ENCODE assay signal across 8 cellular contexts in the genomic region with DNA sequence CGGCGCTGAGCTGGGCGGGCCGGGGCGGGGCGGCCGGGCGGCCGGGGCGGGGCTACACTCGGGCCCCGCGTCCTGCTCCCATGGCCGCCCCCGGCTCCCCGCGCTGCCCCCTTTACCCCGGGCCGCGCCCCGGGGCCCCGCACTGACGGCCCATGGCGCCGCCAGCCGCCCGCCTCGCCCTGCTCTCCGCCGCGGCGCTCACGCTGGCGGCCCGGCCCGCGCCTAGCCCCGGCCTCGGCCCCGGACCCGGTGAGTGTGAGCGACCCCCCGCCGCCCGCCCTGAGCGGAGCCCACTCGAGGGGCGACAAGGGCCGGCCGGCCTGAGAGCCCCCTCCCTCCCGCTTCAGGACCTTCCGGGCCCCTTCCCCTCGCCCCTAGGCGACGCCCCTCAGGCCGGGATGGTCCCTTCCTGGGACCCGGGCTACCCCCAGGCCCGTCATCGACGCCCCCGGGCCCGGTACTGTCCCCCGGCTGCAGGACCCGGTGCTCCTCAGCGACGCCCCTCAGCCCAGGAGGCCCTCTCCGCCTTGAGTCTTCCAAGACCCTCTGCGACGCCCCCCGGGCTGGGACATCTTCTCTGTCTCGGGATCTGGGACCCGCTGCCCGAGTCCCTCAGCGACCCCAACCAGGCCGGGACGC. TPM values are rescaled to one million over a fixed set of nuclear protein-coding genes. Genes with fewer than 3 reads are reported as not detected.
DNase-seq lines count a peak whose midpoint lies in the region; ATAC-seq and TF ChIP-seq lines count a peak whose summit lies in the region.

A gene with protein sequence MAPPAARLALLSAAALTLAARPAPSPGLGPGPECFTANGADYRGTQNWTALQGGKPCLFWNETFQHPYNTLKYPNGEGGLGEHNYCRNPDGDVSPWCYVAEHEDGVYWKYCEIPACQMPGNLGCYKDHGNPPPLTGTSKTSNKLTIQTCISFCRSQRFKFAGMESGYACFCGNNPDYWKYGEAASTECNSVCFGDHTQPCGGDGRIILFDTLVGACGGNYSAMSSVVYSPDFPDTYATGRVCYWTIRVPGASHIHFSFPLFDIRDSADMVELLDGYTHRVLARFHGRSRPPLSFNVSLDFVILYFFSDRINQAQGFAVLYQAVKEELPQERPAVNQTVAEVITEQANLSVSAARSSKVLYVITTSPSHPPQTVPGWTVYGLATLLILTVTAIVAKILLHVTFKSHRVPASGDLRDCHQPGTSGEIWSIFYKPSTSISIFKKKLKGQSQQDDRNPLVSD (plus strand): TSS at position 57 of the 639 bp plus-strand sequence. CDS start 96 bp downstream, at position 153.

- H3K79me2 ChIP-seq in SK-N-SH (ENCODE audit: insufficient read depth) = no peaks in the 10 kb centered on the region

- no peaks in the 10 kb centered on the region for H4K20me1 ChIP-seq in SK-N-SH (ENCODE audit: insufficient read depth)

- no peak for TF ChIP-seq EP300 in SK-N-SH (IDR thresholded peaks at IDR 0.05; ENCODE audit: borderline replicate concordance in 1 of 2, low read depth in 1 of 2, low read length in 1 of 2)

- peak within 1 kb of the TSS; percentile 63 for H3K4me3 Mint-ChIP-seq in activated naive CD8-positive, alpha-beta T cell treated with anti-CD3 and anti-CD28 coated beads, Interleukin-2, amount 50 U/mL, for 24 hours

- TF ChIP-seq CTCF in SK-N-SH (IDR thresholded peaks at IDR 0.05) (no peak), spleen (IDR thresholded peaks at IDR 0.05 in 8 of 11, conservative IDR thresholded peaks at IDR 0.05 in 3 of 11) (no peak)

- intact Hi-C loops in spleen (cut with DNase I; ENCODE audit: low total_unique reads) = no loop called here

- H3K4me2 ChIP-seq in SK-N-SH = peak within 1 kb of the TSS; percentile 95

- ATAC-seq in SK-N-SH treated with all-trans-retinoic acid at 6 μM for 48 hours = no peak; the same call in 1 of the 3 replicates
- no peak for ATAC-seq in activated naive CD8-positive, alpha-beta T cell treated with anti-CD3 and anti-CD28 coated beads, Interleukin-2, amount 50 U/mL, for 24 hours

- CTCF ChIA-PET in SK-N-SH (lab: Yijun Ruan, JAX) = interaction anchor here (0.6 to 1.1 kb wide), 3 partner anchors 14 to 70 kb away, joined by 3 read pairs; no protein-coding TSS in a partner anchor

- no peak within 1 kb of the TSS for H3K27ac Mint-ChIP-seq in activated naive CD8-positive, alpha-beta T cell treated with anti-CD3 and anti-CD28 coated beads, Interleukin-2, amount 50 U/mL, for 24 hours

- no peak for TF ChIP-seq POLR2A in spleen (IDR thresholded peaks at IDR 0.05)

- WGBS in SK-N-SH (ENCODE audit: low lambda C conversion rate) = 0% methylated on average over 23 of the region's 76 CpGs
- WGBS in spleen, 5 donors = 2 to 10% (median 2%) methylated on average over 27 to 76 of the region's 76 CpGs; no CpG with 5 or more reads in 1 of the 5 donors

- no peak for DNase-seq in SK-N-SH
- no peak for DNase-seq in activated naive CD8-positive, alpha-beta T cell treated with anti-CD3 and anti-CD28 coated beads, Interleukin-2, amount 50 U/mL, for 24 hours
- DNase-seq in spleen = peak; percentile 87
- no peak for DNase-seq in DMS 273 (lab: John Stamatoyannopoulos, UW; ENCODE audit: unreplicated experiment)
- no peak for DNase-seq in iPS-NIHi11 (ENCODE audit: low spot score)
- DNase-seq in SIG-M5 treated with dmso at 0.1 percent for 504 hours (lab: John Stamatoyannopoulos, UW; ENCODE audit: unreplicated experiment) = no peak

- POLR2A ChIA-PET in SK-N-SH (lab: Yijun Ruan, JAX) = no interaction called here

- H3K4me1 Mint-ChIP-seq in activated naive CD8-positive, alpha-beta T cell treated with anti-CD3 and anti-CD28 coated beads, Interleukin-2, amount 50 U/mL, for 24 hours = peaks cover 24% of the 10 kb centered on the region

- H3K36me3 ChIP-seq in SK-N-SH (replicated peaks in 1 of 2; ENCODE audit: control insufficient read depth in 1 of 2, insufficient read depth in 2 of 2, low read length in 1 of 2) = no peaks in the 10 kb centered on the region
- H3K36me3 ChIP-seq in spleen = no peaks in the 10 kb centered on the region

- H3K36me3 Mint-ChIP-seq in activated naive CD8-positive, alpha-beta T cell treated with anti-CD3 and anti-CD28 coated beads, Interleukin-2, amount 50 U/mL, for 24 hours (ENCODE audit: low read depth) = no peaks in the 10 kb centered on the region

- H2AFZ ChIP-seq in SK-N-SH (ENCODE audit: low read depth) = peak within 1 kb of the TSS; percentile 70; the same call in 1 of the 2 replicates

- TF ChIP-seq RAD21 in SK-N-SH (IDR thresholded peaks at IDR 0.05; ENCODE audit: low read length) = no peak

- H3K9me2 ChIP-seq in SK-N-SH = no peaks in the 10 kb centered on the region

- H3K27ac ChIP-seq in SK-N-SH (ENCODE audit: low read depth in 2 of 2, low read length in 1 of 2) = no peak within 1 kb of the TSS
- H3K27ac ChIP-seq in spleen = peak within 1 kb of the TSS in 7 of 8 donors; percentile 22 to 88 (median 71)

- no peaks in the 10 kb centered on the region for H3K9me3 Mint-ChIP-seq in activated naive CD8-positive, alpha-beta T cell treated with anti-CD3 and anti-CD28 coated beads, Interleukin-2, amount 50 U/mL, for 24 hours

- H3K4me3 ChIP-seq in SK-N-SH (ENCODE audit: low read depth in 2 of 2, low read length in 1 of 2) (peak within 1 kb of the TSS; percentile 66 to 69), iPS-18c (ENCODE audit: insufficient read depth, low read depth, low read length) (peak within 1 kb of the TSS; percentile 77), spleen (peak within 1 kb of the TSS; percentile 48 to 80 (median 55))

- no peaks in the 10 kb centered on the region for H3F3A ChIP-seq in SK-N-SH (replicated peaks; ENCODE audit: insufficient read depth)

- peaks cover 0 to 8% of the 10 kb centered on the region in 2 experiments; a peak in 1 of 4 replicates for H3K4me1 ChIP-seq in SK-N-SH (ENCODE audit: control insufficient read depth in 1 of 2, insufficient read depth in 2 of 2, low read depth in 1 of 2, low read length in 1 of 2)
- H3K4me1 ChIP-seq in spleen = peaks cover 17 to 58% (median 34%) of the 10 kb centered on the region in 6 donors

- H3K9me3 ChIP-seq in SK-N-SH (no peaks in the 10 kb centered on the region), iPS-18c (ENCODE audit: control insufficient read depth, insufficient read depth, low read length) (no peaks in the 10 kb centered on the region), spleen (no peaks in the 10 kb centered on the region)

- peak within 1 kb of the TSS; percentile 75 for H3K9ac ChIP-seq in SK-N-SH

- H3K27me3 Mint-ChIP-seq in activated naive CD8-positive, alpha-beta T cell treated with anti-CD3 and anti-CD28 coated beads, Interleukin-2, amount 50 U/mL, for 24 hours = peaks cover 66% of the 10 kb centered on the region

- H3K27me3 ChIP-seq in SK-N-SH (ENCODE audit: insufficient read depth) (no peaks in the 10 kb centered on the region), spleen (replicated peaks in 1 of 7) (peaks cover 0 to 77% (median 25%) of the 10 kb centered on the region in 7 donors)

TF ChIP-seq in SK-N-SH, 30 proteins besides CTCF, POLR2A, EP300 and RAD21 (continues in another document):
- TF ChIP-seq EZH2phosphoT487 (IDR thresholded peaks at IDR 0.05; ENCODE audit: borderline replicate concordance, low read depth) (no peak), MEF2A (IDR thresholded peaks at IDR 0.05; ENCODE audit: borderline replicate concordance, low read depth) (no peak), RXRA (IDR thresholded peaks at IDR 0.05; ENCODE audit: borderline replicate concordance, low read depth) (no peak), CHD2 (IDR thresholded peaks at IDR 0.05; ENCODE audit: low read length, partially characterized antibody) (no peak)
- TF ChIP-seq, protein P1, sequence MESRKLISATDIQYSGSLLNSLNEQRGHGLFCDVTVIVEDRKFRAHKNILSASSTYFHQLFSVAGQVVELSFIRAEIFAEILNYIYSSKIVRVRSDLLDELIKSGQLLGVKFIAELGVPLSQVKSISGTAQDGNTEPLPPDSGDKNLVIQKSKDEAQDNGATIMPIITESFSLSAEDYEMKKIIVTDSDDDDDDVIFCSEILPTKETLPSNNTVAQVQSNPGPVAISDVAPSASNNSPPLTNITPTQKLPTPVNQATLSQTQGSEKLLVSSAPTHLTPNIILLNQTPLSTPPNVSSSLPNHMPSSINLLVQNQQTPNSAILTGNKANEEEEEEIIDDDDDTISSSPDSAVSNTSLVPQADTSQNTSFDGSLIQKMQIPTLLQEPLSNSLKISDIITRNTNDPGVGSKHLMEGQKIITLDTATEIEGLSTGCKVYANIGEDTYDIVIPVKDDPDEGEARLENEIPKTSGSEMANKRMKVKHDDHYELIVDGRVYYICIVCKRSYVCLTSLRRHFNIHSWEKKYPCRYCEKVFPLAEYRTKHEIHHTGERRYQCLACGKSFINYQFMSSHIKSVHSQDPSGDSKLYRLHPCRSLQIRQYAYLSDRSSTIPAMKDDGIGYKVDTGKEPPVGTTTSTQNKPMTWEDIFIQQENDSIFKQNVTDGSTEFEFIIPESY (IDR thresholded peaks at IDR 0.05; ENCODE audit: borderline replicate concordance, low read depth) = no peak

TF ChIP-seq in SK-N-SH treated with all-trans-retinoic acid at 6 μM for 48 hours, 23 proteins besides CTCF, POLR2A, EP300 and RAD21 (continues in another document):
- TF ChIP-seq SNAI2 (CRISPR knock-in tag; IDR thresholded peaks at IDR 0.05) = no peak
- TF ChIP-seq CSDC2 (CRISPR knock-in tag; IDR thresholded peaks at IDR 0.05) = no peak
- TF ChIP-seq, protein P2, sequence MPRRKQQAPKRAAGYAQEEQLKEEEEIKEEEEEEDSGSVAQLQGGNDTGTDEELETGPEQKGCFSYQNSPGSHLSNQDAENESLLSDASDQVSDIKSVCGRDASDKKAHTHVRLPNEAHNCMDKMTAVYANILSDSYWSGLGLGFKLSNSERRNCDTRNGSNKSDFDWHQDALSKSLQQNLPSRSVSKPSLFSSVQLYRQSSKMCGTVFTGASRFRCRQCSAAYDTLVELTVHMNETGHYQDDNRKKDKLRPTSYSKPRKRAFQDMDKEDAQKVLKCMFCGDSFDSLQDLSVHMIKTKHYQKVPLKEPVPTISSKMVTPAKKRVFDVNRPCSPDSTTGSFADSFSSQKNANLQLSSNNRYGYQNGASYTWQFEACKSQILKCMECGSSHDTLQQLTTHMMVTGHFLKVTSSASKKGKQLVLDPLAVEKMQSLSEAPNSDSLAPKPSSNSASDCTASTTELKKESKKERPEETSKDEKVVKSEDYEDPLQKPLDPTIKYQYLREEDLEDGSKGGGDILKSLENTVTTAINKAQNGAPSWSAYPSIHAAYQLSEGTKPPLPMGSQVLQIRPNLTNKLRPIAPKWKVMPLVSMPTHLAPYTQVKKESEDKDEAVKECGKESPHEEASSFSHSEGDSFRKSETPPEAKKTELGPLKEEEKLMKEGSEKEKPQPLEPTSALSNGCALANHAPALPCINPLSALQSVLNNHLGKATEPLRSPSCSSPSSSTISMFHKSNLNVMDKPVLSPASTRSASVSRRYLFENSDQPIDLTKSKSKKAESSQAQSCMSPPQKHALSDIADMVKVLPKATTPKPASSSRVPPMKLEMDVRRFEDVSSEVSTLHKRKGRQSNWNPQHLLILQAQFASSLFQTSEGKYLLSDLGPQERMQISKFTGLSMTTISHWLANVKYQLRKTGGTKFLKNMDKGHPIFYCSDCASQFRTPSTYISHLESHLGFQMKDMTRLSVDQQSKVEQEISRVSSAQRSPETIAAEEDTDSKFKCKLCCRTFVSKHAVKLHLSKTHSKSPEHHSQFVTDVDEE (CRISPR knock-in tag; IDR thresholded peaks at IDR 0.05) = no peak

RNA-seq across cellular contexts. Expression of the gene that starts here (rescaled TPM):
- polyA plus RNA-seq in SK-N-SH (2012; rRNA removed) = 7.9 and 10.0 TPM in 2 replicates
- 7.0 and 10.4 TPM in 2 replicates for polyA plus RNA-seq in SK-N-SH (2012; cell fraction: cytosol; rRNA removed)
- 6.7 and 8.0 TPM in 2 replicates for polyA plus RNA-seq in SK-N-SH (2012; cell fraction: nucleus; rRNA removed)
- 10 to 100 TPM; 15.0 to 41.3 (median 29.0) TPM for total RNA-seq in spleen
- polyA plus RNA-seq in spleen = 1 to 10 TPM; 1.5 to 4.7 (median 2.2) TPM

Comparison
In these comparisons a context has a peak if more than half of its experiments do, and no peak if none do; other contexts are left out.
1. H3K27ac ChIP-seq: peak in spleen (7 of 8); none in SK-N-SH (0 of 2).
2. Peak in every context shown above with its lines, with median percentiles within 50 percentile points of each other: H3K4me3 ChIP-seq.